8 cellular contexts compared by ENCODE assay signal in genomic region chr5:36728697-36729543, GRCh38.
DNase-seq lines count a peak whose midpoint lies in the region; ATAC-seq and TF ChIP-seq lines count a peak whose summit lies in the region.

No MANE protein-coding gene starts in this region.

- intact Hi-C loops in tibial artery (cut with DNase I; ENCODE audit: low total_unique reads) = no loop called here

- peak; percentile 43 for DNase-seq in DMS153 (lab: John Stamatoyannopoulos, UW)
- peak; percentile 67 for DNase-seq in HFFc6
- DNase-seq in NCI-H82 (lab: John Stamatoyannopoulos, UW) = peak; percentile 79
- DNase-seq in kidney glomerular epithelial cell (lab: John Stamatoyannopoulos, UW) = peak; percentile 78
- no peak for DNase-seq in tibial artery

- no peaks in the 10 kb centered on the region for H3K36me3 ChIP-seq in tibial artery

- ATAC-seq in GM18909 (IDR thresholded peaks at IDR 0.05; ENCODE audit: poor library complexity, unreplicated experiment) (no peak), GM18873 (IDR thresholded peaks at IDR 0.05; ENCODE audit: low FRiP score, unreplicated experiment) (no peak)

- no peak overlapping the region for H3K4me3 ChIP-seq in tibial artery

- H3K9me3 ChIP-seq in tibial artery = no peaks in the 10 kb centered on the region

- no peak overlapping the region for H3K27ac Mint-ChIP-seq in HFFc6
- peak overlapping the region in 1 of 5 experiments; percentile 58 for H3K27ac Mint-ChIP-seq in brain

- H3K4me3 Mint-ChIP-seq in HFFc6 = no peak overlapping the region
- peak overlapping the region in 1 of 5 experiments; percentile 54 for H3K4me3 Mint-ChIP-seq in brain

- H3K4me1 ChIP-seq in tibial artery = no peaks in the 10 kb centered on the region

- TF ChIP-seq CTCF in HFFc6 (IDR thresholded peaks at IDR 0.05) (peak; percentile 89), brain (conservative IDR thresholded peaks at IDR 0.05) (peak; percentile 69 to 75), tibial artery (IDR thresholded peaks at IDR 0.05) (peak; percentile 63 to 67)

- H3K36me3 Mint-ChIP-seq in HFFc6 (ENCODE audit: low read depth) = no peaks in the 10 kb centered on the region
- H3K36me3 Mint-ChIP-seq in brain = no peaks in the 10 kb centered on the region

- H3K27me3 ChIP-seq in tibial artery = peaks cover 0 to 9% of the 10 kb centered on the region in 2 donors

- H3K27ac ChIP-seq in tibial artery = no peak overlapping the region

- H3K27me3 Mint-ChIP-seq in HFFc6 (ENCODE audit: insufficient read depth) = peaks cover 18% of the 10 kb centered on the region
- peaks cover 4% of the 10 kb centered on the region for H3K27me3 Mint-ChIP-seq in brain

- H3K4me1 Mint-ChIP-seq in HFFc6 (ENCODE audit: low read depth) = peaks cover 6% of the 10 kb centered on the region
- H3K4me1 Mint-ChIP-seq in brain = peaks cover 13% of the 10 kb centered on the region

- H3K9me3 Mint-ChIP-seq in HFFc6 (no peaks in the 10 kb centered on the region), brain (no peaks in the 10 kb centered on the region)

Comparison
In these comparisons a context has a peak if more than half of its experiments do, and no peak if none do; other contexts are left out.
1. DNase-seq: peak in DMS153 (single experiment), HFFc6 (single experiment), NCI-H82 (single experiment) and kidney glomerular epithelial cell (single experiment); none in tibial artery (0 of 2).
2. Peak in every context shown above with its lines, with median percentiles within 50 percentile points of each other: CTCF ChIP-seq.